1 cellular context compared by ENCODE assay signal in genomic region chr9:131559416-131560000, GRCh38.
TF ChIP-seq lines count a peak whose summit lies in the region.

No MANE protein-coding gene starts in this region.

TF ChIP-seq in HCT116, 20 proteins besides CTCF, POLR2A, EP300 and RAD21:
- no peak for TF ChIP-seq SIN3A (IDR thresholded peaks at IDR 0.05; ENCODE audit: low read depth)
- TF ChIP-seq SRF (IDR thresholded peaks at IDR 0.05; ENCODE audit: low read depth) = no peak
- no peak for TF ChIP-seq ZNF274 (IDR thresholded peaks at IDR 0.05; ENCODE audit: low read depth, low read length)
- no peak for TF ChIP-seq ZBTB33 (IDR thresholded peaks at IDR 0.05; ENCODE audit: extremely low read depth, insufficient replicate concordance, low read length)
- no peak for TF ChIP-seq EZH2phosphoT487 (IDR thresholded peaks at IDR 0.05; ENCODE audit: borderline replicate concordance)
- TF ChIP-seq FOSL1 (IDR thresholded peaks at IDR 0.05; ENCODE audit: low read depth) = no peak
